Comparison of ENCODE assay signal across 1 cellular context in genomic region chr2:118098307-118098706, GRCh38.
A peak's percentile ranks its signal among the peaks of the same experiment; 100 is the strongest.
TF ChIP-seq lines count a peak whose summit lies in the region.

No MANE protein-coding gene starts in this region.

TF ChIP-seq in HepG2, 621 proteins besides CTCF, POLR2A, EP300 and RAD21:
- TF ChIP-seq RBM22 (optimal IDR thresholded peaks at IDR 0.05; ENCODE audit: low read length) (peak; percentile 78), PLRG1 (conservative IDR thresholded peaks at IDR 0.05) (no peak), ETS1 (CRISPR knock-in tag; IDR thresholded peaks at IDR 0.05) (no peak), ZNF274 (CRISPR knock-in tag; IDR thresholded peaks at IDR 0.05) (0 out of 2 replicates have a peak, but pooled peaks have one; percentile 54), TBX2 (CRISPR knock-in tag; IDR thresholded peaks at IDR 0.05; ENCODE audit: borderline replicate concordance) (no peak), ZC3H13 (CRISPR knock-in tag; IDR thresholded peaks at IDR 0.05) (no peak), KDM2A (CRISPR knock-in tag; IDR thresholded peaks at IDR 0.05; ENCODE audit: borderline replicate concordance, low read depth) (no peak), ZBTB37 (CRISPR knock-in tag; IDR thresholded peaks at IDR 0.05) (no peak), PCBP1 (IDR thresholded peaks at IDR 0.05; ENCODE audit: borderline replicate concordance, low read depth, low read length) (no peak), ZBTB1 (CRISPR knock-in tag; IDR thresholded peaks at IDR 0.05; ENCODE audit: borderline replicate concordance) (no peak), ZNF350 (CRISPR knock-in tag; IDR thresholded peaks at IDR 0.05; ENCODE audit: borderline replicate concordance, low read depth) (no peak), ZNF253 (CRISPR knock-in tag; IDR thresholded peaks at IDR 0.05; ENCODE audit: borderline replicate concordance) (no peak), BRCA1 (CRISPR knock-in tag; IDR thresholded peaks at IDR 0.05) (no peak), TOE1 (CRISPR knock-in tag; IDR thresholded peaks at IDR 0.05) (no peak), ARNT2 (CRISPR knock-in tag; IDR thresholded peaks at IDR 0.05; ENCODE audit: low read depth) (0 out of 2 replicates have a peak, but pooled peaks have one; percentile 50), GLI4 (CRISPR knock-in tag; IDR thresholded peaks at IDR 0.05; ENCODE audit: borderline replicate concordance) (peak; percentile 56; the same call in 1 of the 2 replicates), YY1 (IDR thresholded peaks at IDR 0.05; ENCODE audit: insufficient read depth, insufficient replicate concordance, low read depth, low read length) (no peak), ZNF7 (CRISPR knock-in tag; IDR thresholded peaks at IDR 0.05) (no peak), SSRP1 (CRISPR knock-in tag; IDR thresholded peaks at IDR 0.05) (peak; percentile 6; the same call in 1 of the 2 replicates), ZNF431 (CRISPR knock-in tag; IDR thresholded peaks at IDR 0.05; ENCODE audit: borderline replicate concordance, low read depth) (no peak), POLR2AphosphoS5 (IDR thresholded peaks at IDR 0.05; ENCODE audit: low read depth, low read length) (0 out of 2 replicates have a peak, but pooled peaks have one; percentile 5), MED13 (CRISPR knock-in tag; IDR thresholded peaks at IDR 0.05) (no peak)
- TF ChIP-seq, protein P1, sequence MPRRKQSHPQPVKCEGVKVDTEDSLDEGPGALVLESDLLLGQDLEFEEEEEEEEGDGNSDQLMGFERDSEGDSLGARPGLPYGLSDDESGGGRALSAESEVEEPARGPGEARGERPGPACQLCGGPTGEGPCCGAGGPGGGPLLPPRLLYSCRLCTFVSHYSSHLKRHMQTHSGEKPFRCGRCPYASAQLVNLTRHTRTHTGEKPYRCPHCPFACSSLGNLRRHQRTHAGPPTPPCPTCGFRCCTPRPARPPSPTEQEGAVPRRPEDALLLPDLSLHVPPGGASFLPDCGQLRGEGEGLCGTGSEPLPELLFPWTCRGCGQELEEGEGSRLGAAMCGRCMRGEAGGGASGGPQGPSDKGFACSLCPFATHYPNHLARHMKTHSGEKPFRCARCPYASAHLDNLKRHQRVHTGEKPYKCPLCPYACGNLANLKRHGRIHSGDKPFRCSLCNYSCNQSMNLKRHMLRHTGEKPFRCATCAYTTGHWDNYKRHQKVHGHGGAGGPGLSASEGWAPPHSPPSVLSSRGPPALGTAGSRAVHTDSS (CRISPR knock-in tag; conservative IDR thresholded peaks at IDR 0.05) = no peak
- TF ChIP-seq, protein P2, sequence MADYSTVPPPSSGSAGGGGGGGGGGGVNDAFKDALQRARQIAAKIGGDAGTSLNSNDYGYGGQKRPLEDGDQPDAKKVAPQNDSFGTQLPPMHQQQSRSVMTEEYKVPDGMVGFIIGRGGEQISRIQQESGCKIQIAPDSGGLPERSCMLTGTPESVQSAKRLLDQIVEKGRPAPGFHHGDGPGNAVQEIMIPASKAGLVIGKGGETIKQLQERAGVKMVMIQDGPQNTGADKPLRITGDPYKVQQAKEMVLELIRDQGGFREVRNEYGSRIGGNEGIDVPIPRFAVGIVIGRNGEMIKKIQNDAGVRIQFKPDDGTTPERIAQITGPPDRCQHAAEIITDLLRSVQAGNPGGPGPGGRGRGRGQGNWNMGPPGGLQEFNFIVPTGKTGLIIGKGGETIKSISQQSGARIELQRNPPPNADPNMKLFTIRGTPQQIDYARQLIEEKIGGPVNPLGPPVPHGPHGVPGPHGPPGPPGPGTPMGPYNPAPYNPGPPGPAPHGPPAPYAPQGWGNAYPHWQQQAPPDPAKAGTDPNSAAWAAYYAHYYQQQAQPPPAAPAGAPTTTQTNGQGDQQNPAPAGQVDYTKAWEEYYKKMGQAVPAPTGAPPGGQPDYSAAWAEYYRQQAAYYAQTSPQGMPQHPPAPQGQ (CRISPR knock-in tag; IDR thresholded peaks at IDR 0.05; ENCODE audit: borderline replicate concordance) = 0 out of 2 replicates have a peak, but pooled peaks have one; percentile 32
